Comparison of ENCODE assay signal across 2 cellular contexts in the genomic region with DNA sequence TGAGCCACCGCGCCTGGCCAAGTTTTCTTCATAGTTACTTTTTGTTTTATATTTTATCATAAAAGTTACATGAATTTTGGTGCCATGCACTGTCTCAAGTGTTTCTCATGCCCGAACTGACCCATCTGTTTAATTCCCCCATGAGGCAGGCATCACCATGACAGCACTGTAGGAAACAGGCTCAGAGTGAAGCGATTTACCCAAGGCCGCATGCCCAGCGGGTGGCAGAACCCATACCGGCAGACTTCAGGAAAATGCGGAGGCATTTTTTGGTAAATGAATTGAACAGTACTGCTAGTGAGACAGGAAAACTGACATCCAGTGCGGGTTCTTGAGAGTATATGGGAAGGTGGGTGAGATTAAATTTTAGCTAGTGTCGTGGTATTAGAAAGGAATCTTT.
TF ChIP-seq lines count a peak whose summit lies in the region.

No MANE protein-coding gene starts in this region.

TF ChIP-seq in HEK293, 187 proteins besides CTCF, POLR2A, EP300 and RAD21:
- no peak for TF ChIP-seq ZNF555 (tag by site-specific recombination; conservative IDR thresholded peaks at IDR 0.05)
- TF ChIP-seq, protein P1, sequence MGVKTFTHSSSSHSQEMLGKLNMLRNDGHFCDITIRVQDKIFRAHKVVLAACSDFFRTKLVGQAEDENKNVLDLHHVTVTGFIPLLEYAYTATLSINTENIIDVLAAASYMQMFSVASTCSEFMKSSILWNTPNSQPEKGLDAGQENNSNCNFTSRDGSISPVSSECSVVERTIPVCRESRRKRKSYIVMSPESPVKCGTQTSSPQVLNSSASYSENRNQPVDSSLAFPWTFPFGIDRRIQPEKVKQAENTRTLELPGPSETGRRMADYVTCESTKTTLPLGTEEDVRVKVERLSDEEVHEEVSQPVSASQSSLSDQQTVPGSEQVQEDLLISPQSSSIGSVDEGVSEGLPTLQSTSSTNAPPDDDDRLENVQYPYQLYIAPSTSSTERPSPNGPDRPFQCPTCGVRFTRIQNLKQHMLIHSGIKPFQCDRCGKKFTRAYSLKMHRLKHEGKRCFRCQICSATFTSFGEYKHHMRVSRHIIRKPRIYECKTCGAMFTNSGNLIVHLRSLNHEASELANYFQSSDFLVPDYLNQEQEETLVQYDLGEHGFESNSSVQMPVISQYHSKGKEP (tag by site-specific recombination; IDR thresholded peaks at IDR 0.05), result 0 out of 2 replicates have a peak, but pooled peaks have one; percentile 35
- peak; percentile 55 for TF ChIP-seq ZIC2 (tag by site-specific recombination; IDR thresholded peaks at IDR 0.05)

TF ChIP-seq in K562, 482 proteins besides CTCF, POLR2A, EP300 and RAD21:
- TF ChIP-seq, protein P2, sequence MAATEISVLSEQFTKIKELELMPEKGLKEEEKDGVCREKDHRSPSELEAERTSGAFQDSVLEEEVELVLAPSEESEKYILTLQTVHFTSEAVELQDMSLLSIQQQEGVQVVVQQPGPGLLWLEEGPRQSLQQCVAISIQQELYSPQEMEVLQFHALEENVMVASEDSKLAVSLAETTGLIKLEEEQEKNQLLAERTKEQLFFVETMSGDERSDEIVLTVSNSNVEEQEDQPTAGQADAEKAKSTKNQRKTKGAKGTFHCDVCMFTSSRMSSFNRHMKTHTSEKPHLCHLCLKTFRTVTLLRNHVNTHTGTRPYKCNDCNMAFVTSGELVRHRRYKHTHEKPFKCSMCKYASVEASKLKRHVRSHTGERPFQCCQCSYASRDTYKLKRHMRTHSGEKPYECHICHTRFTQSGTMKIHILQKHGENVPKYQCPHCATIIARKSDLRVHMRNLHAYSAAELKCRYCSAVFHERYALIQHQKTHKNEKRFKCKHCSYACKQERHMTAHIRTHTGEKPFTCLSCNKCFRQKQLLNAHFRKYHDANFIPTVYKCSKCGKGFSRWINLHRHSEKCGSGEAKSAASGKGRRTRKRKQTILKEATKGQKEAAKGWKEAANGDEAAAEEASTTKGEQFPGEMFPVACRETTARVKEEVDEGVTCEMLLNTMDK (IDR thresholded peaks at IDR 0.05; ENCODE audit: borderline replicate concordance, insufficient read depth, low read depth, low read length, poor library complexity, severe bottlenecking), result no peak
- peak; percentile 73 for TF ChIP-seq HNRNPLL (IDR thresholded peaks at IDR 0.05; ENCODE audit: low read depth, low read length, poor library complexity, severe bottlenecking)
